8 cellular contexts compared by ENCODE assay signal in the genomic region with DNA sequence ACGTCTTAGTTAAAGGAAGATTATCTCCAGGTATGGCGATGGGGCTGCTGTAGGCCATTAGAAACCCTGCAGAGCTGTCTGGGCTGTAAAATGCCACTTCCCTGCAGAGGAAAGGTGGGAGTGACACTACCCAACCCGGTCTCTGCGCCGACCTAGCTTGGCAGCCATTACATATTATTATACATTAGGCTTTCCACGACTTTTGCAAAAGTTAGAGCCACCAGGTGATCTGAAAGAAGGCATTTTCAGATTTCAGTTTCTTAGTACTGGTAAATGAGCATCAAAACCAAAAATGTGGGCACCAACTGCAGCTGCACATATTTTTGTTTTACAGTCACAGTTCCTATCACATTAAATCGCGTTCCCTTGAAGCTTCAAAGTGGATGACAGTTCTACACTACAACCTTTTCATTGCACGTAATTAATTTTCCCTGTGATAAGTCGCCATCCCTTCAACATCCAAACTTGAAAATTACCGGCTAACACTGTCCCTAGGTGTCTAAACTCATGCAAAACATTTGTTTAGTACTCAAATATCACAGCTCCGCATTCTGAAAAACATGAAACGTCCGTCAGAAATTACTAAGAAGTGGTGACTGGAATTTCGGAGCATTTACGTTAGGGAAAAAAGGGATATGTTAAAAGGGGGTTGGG.
DNase-seq lines count a peak whose midpoint lies in the region; ATAC-seq and TF ChIP-seq lines count a peak whose summit lies in the region.

No MANE protein-coding gene starts in this region.

- H4K20me1 ChIP-seq in BLaER1 treated with 17β-estradiol and CSF1 and Interleukin-3, amounts not matched to agents 10 nM and 100 nM, result no peaks in the 10 kb centered on the region

- no peak overlapping the region for H3K27ac ChIP-seq in BLaER1 treated with 17β-estradiol and CSF1 and Interleukin-3, amounts not matched to agents 10 nM and 100 nM
- H3K27ac ChIP-seq in ascending aorta, result peak overlapping the region; percentile 81 to 89

- H3K9ac ChIP-seq in BLaER1 treated with 17β-estradiol and CSF1 and Interleukin-3, amounts not matched to agents 10 nM and 100 nM, result no peak overlapping the region
- H3K9ac ChIP-seq in mucosa of stomach (ENCODE audit: low read length), result peak overlapping the region; percentile 88

- no peaks in the 10 kb centered on the region for H3K9me3 ChIP-seq in BLaER1 treated with 17β-estradiol and CSF1 and Interleukin-3, amounts not matched to agents 10 nM and 100 nM (replicated peaks in 1 of 11)
- H3K9me3 ChIP-seq in ascending aorta, result no peaks in the 10 kb centered on the region
- no peaks in the 10 kb centered on the region for H3K9me3 ChIP-seq in mucosa of stomach (ENCODE audit: control insufficient read depth, low read length)

- TF ChIP-seq CTCF in ascending aorta (IDR thresholded peaks at IDR 0.05) (no peak), GM10248 (IDR thresholded peaks at IDR 0.05; ENCODE audit: control extremely low read depth, extremely low read depth, low read depth, missing control alignments) (no peak), omental fat pad (IDR thresholded peaks at IDR 0.05) (no peak)

- peak overlapping the region; percentile 75 to 94 (median 81); a peak in 16 of 22 replicates for H3K4me2 ChIP-seq in BLaER1 treated with 17β-estradiol and CSF1 and Interleukin-3, amounts not matched to agents 10 nM and 100 nM

- ATAC-seq in HG03457 (IDR thresholded peaks at IDR 0.05; ENCODE audit: unreplicated experiment), result no peak
- ATAC-seq in omental fat pad (ENCODE audit: low FRiP score), result no peak

- POLR2A ChIA-PET in GM10248 (lab: Yijun Ruan, JAX), result no interaction called here

- H3K36me3 ChIP-seq in BLaER1 treated with 17β-estradiol and CSF1 and Interleukin-3, amounts not matched to agents 10 nM and 100 nM, result no peaks in the 10 kb centered on the region
- no peaks in the 10 kb centered on the region for H3K36me3 ChIP-seq in ascending aorta
- H3K36me3 ChIP-seq in mucosa of stomach (ENCODE audit: control insufficient read depth, insufficient read depth, low read length), result no peaks in the 10 kb centered on the region

- H3K4me3 ChIP-seq in BLaER1 treated with 17β-estradiol and CSF1 and Interleukin-3, amounts not matched to agents 10 nM and 100 nM, result no peak overlapping the region
- peak overlapping the region in 1 of 2 donors; percentile 54 for H3K4me3 ChIP-seq in ascending aorta
- no peak overlapping the region for H3K4me3 ChIP-seq in mucosa of stomach (ENCODE audit: low read length)

- DNase-seq in NCI-H1092 (lab: John Stamatoyannopoulos, UW) (peak; percentile 32), ascending aorta (ENCODE audit: low spot score in 2 of 2) (peak in 1 of 2 donors; percentile 39), Kasumi-1 (lab: John Stamatoyannopoulos, UW) (no peak), GM10248 (ENCODE audit: extremely low spot score) (no peak), omental fat pad (ENCODE audit: low spot score) (no peak)

- H3K4me1 ChIP-seq in BLaER1 treated with 17β-estradiol and CSF1 and Interleukin-3, amounts not matched to agents 10 nM and 100 nM, result peaks cover 59 to 67% (median 62%) of the 10 kb centered on the region in 10 experiments
- peaks cover 0 to 7% of the 10 kb centered on the region in 2 donors for H3K4me1 ChIP-seq in ascending aorta
- peaks cover 25% of the 10 kb centered on the region for H3K4me1 ChIP-seq in mucosa of stomach (ENCODE audit: control insufficient read depth, insufficient read depth, low read length)

- CTCF ChIA-PET in GM10248 (lab: Yijun Ruan, JAX), result interaction anchor here (1.0 to 5.5 kb wide), 6 partner anchors 10 to 99 kb away, joined by 3 to 43 read pairs (median 6); no protein-coding TSS in a partner anchor

- intact Hi-C loops in ascending aorta (cut with DNase I), result no loop called here

- H3K27me3 ChIP-seq in BLaER1 treated with 17β-estradiol and CSF1 and Interleukin-3, amounts not matched to agents 10 nM and 100 nM, result no peaks in the 10 kb centered on the region
- no peaks in the 10 kb centered on the region for H3K27me3 ChIP-seq in ascending aorta
- H3K27me3 ChIP-seq in mucosa of stomach (ENCODE audit: control insufficient read depth, insufficient read depth, low read length), result no peaks in the 10 kb centered on the region

Comparison
In these comparisons a context has a peak if more than half of its experiments do, and no peak if none do; other contexts are left out.
1. H3K27ac ChIP-seq: peak in ascending aorta (2 of 2); none in BLaER1 treated with 17β-estradiol and CSF1 and Interleukin-3, amounts not matched to agents 10 nM and 100 nM (0 of 11).